12 cellular contexts compared by ENCODE assay signal in genomic region chr7:117870405-117870905, GRCh38. TPM values are rescaled to one million over a fixed set of nuclear protein-coding genes. Genes with fewer than 3 reads are reported as not detected.
"Had no signal": no experiment of that assay in that cellular context is flagged by ENCODE, and none has a peak within 500 bp of the region (broad histone marks: within the 10 kb centered on the region; RNA-seq: fewer than 3 reads in every experiment).

No MANE protein-coding gene starts in this region.

- H3K4me3 ChIP-seq: sigmoid colon had no signal

- H3K27ac Mint-ChIP-seq: activated B cell treated with CpG ODN at 0.5 μM for 24 hours; activated T-cell treated with anti-CD3 and anti-CD28 coated beads, Interleukin-2, amount 50 U/mL, for 72 hours had no signal

- H3K36me3 ChIP-seq: esophagus muscularis mucosa, pancreas, sigmoid colon had no signal

- H3K27me3 ChIP-seq: esophagus muscularis mucosa, pancreas, sigmoid colon had no signal

- H3K4me3 Mint-ChIP-seq: activated B cell treated with CpG ODN at 0.5 μM for 24 hours; activated T-cell treated with anti-CD3 and anti-CD28 coated beads, Interleukin-2, amount 50 U/mL, for 72 hours had no signal

- H3K9me3 Mint-ChIP-seq: activated B cell treated with CpG ODN at 0.5 μM for 24 hours; activated T-cell treated with anti-CD3 and anti-CD28 coated beads, Interleukin-2, amount 50 U/mL, for 72 hours had no signal

- ATAC-seq: activated T-cell treated with anti-CD3 and anti-CD28 coated beads, Interleukin-2, amount 50 U/mL, for 72 hours; pancreas had no signal

- DNase-seq: activated B cell treated with CpG ODN at 0.5 μM for 24 hours; activated CD4-positive, alpha-beta T cell treated with anti-CD3 and anti-CD28 coated beads for 48 hours; activated CD8-positive, alpha-beta memory T cell treated with anti-CD3 and anti-CD28 coated beads, Interleukin-2, amount 50 U/mL, for 48 hours; activated T-cell treated with anti-CD3 and anti-CD28 coated beads, Interleukin-2, amount 50 U/mL, for 72 hours; aorta; kidney glomerular epithelial cell; mesenchymal stem cell; pancreas; sigmoid colon; stimulated activated CD4-positive, alpha-beta T cell treated with anti-CD3 and anti-CD28 coated beads, Interleukin-1b, Interleukin-23, amount 100 ng/mL, for 48 hours had no signal

- H3K9me3 ChIP-seq: esophagus muscularis mucosa, pancreas, sigmoid colon had no signal

RNA-seq across cellular contexts. Expression of gene CTTNBP2, which starts 2.8 kb away (rescaled TPM):
- total RNA-seq: activated T-cell treated with anti-CD3 and anti-CD28 coated beads, Interleukin-2, amount 50 U/mL, for 72 hours; T-helper 2 cell treated with Interferon-gamma antibody and Interleukin-4, amounts not matched to agents 100 ng/mL and 5 ng/mL, for 36 hours had no signal
